Comparison of ENCODE assay signal across 8 cellular contexts in the genomic region with DNA sequence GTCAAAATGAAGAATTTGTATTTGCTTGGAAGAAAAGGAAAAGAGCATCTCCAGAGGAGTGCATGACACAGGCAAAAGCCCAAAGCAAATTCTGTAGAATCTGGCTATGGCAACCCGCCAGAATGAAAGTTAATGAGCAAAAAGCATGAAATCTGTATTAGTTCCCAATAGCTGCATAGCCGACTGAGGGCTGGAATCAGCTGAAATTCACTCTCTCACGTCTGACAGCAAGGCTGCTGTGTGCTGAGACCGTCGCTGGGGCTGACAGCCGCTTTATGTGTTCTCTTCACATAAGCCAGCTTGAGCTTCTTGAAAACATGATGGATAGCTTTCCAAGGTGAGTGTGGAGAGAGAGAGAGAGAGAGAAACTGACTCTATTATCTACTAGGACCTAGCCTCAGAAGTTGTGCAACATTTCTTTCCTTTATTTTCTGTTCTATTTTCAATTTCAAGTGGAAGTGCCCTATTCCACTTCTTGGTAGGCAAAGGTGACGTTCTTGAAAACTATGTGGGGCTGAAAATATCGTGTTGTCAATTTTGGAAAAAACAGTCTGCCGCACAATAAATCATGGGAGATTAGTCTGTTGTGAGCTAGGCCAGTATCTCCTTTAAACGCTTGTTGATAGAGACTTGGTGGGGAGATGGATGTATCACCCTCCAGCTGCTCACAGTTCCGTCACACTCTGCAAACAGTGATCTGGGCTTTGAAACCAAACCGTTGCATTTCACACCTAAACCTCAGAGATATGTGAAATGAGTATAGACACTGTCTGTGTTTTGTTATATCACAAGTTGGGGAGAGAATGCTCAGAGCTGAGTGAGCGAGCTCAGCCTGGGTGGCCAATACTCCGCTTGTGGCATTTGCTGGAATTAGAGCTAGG.
DNase-seq lines count a peak whose midpoint lies in the region; ATAC-seq and TF ChIP-seq lines count a peak whose summit lies in the region.

No MANE protein-coding gene starts in this region.

- H3K36me3 ChIP-seq in GM23248 (ENCODE audit: low read depth) (no peaks in the 10 kb centered on the region), esophagus (ENCODE audit: control insufficient read depth in 2 of 2, insufficient read depth in 2 of 2, low read length in 1 of 2) (no peaks in the 10 kb centered on the region), suprapubic skin (no peaks in the 10 kb centered on the region), colonic mucosa (no peaks in the 10 kb centered on the region), mesenchymal stem cell (ENCODE audit: control insufficient read depth in 1 of 2, insufficient read depth in 2 of 2, low read depth in 1 of 2, low read length in 2 of 2) (no peaks in the 10 kb centered on the region)

- H3K9ac ChIP-seq in GM23248 (no peak overlapping the region), colonic mucosa (ENCODE audit: low read depth in 2 of 2, low read length in 2 of 2) (no peak overlapping the region), mesenchymal stem cell (ENCODE audit: low read length) (no peak overlapping the region)

- no peaks in the 10 kb centered on the region for H3K9me2 ChIP-seq in GM23248 (ENCODE audit: insufficient read depth)

- H3K79me2 ChIP-seq in GM23248 (ENCODE audit: insufficient read depth) = no peaks in the 10 kb centered on the region

- no peak for TF ChIP-seq EP300 in suprapubic skin (IDR thresholded peaks at IDR 0.05)

- H2BK15ac ChIP-seq in mesenchymal stem cell (ENCODE audit: low read depth, poor library complexity, severe bottlenecking) = no peak overlapping the region

- no peak overlapping the region for H3K4ac ChIP-seq in mesenchymal stem cell (ENCODE audit: low read depth in 1 of 2, low read length in 2 of 2)

- DNase-seq in GM23248 (peak; percentile 2), T follicular helper cell (ENCODE audit: low read depth) (peak; percentile 42), suprapubic skin (ENCODE audit: low spot score in 2 of 2) (no peak), colonic mucosa (no peak), mesenchymal stem cell (no peak), NCI-H1105 (lab: John Stamatoyannopoulos, UW) (no peak)

- no peak overlapping the region for H2BK12ac ChIP-seq in mesenchymal stem cell (ENCODE audit: low read length in 2 of 2)

- no peak for TF ChIP-seq POLR2A in suprapubic skin (IDR thresholded peaks at IDR 0.05)

- H2BK5ac ChIP-seq in mesenchymal stem cell (ENCODE audit: low read depth, low read length, poor library complexity, severe bottlenecking) = no peak overlapping the region

- H3K14ac ChIP-seq in mesenchymal stem cell (ENCODE audit: low read length in 2 of 2) = no peak overlapping the region

- no peaks in the 10 kb centered on the region for H3K4me1 ChIP-seq in GM23248 (ENCODE audit: insufficient read depth)
- peaks cover 0 to 9% of the 10 kb centered on the region in 2 donors for H3K4me1 ChIP-seq in esophagus (ENCODE audit: control insufficient read depth in 2 of 2, insufficient read depth in 2 of 2, low read length in 1 of 2)
- peaks cover 35% of the 10 kb centered on the region for H3K4me1 ChIP-seq in suprapubic skin
- H3K4me1 ChIP-seq in colonic mucosa = no peaks in the 10 kb centered on the region
- no peaks in the 10 kb centered on the region for H3K4me1 ChIP-seq in mesenchymal stem cell (ENCODE audit: control insufficient read depth, insufficient read depth, low read depth, low read length)

- no peak overlapping the region for H3K27ac ChIP-seq in GM23248
- H3K27ac ChIP-seq in esophagus (ENCODE audit: low read depth in 2 of 2, low read length in 1 of 2) = peak overlapping the region; percentile 74 to 77
- H3K27ac ChIP-seq in suprapubic skin = peak overlapping the region; percentile 66
- H3K27ac ChIP-seq in colonic mucosa = no peak overlapping the region
- no peak overlapping the region for H3K27ac ChIP-seq in mesenchymal stem cell (ENCODE audit: low read length, poor library complexity, severe bottlenecking)

- H4K20me1 ChIP-seq in GM23248 (ENCODE audit: insufficient read depth) = no peaks in the 10 kb centered on the region

- H3K18ac ChIP-seq in mesenchymal stem cell (ENCODE audit: low read depth in 1 of 2, low read length in 2 of 2) = no peak overlapping the region

- H3K9me3 ChIP-seq in GM23248 (ENCODE audit: low read depth) (no peaks in the 10 kb centered on the region), esophagus (ENCODE audit: control insufficient read depth in 2 of 2, insufficient read depth in 1 of 2, low read depth in 1 of 2, low read length in 1 of 2) (no peaks in the 10 kb centered on the region), suprapubic skin (no peaks in the 10 kb centered on the region), colonic mucosa (no peaks in the 10 kb centered on the region), mesenchymal stem cell (ENCODE audit: control insufficient read depth, low read length) (no peaks in the 10 kb centered on the region)

- TF ChIP-seq CTCF in suprapubic skin (IDR thresholded peaks at IDR 0.05) (no peak), colonic mucosa (IDR thresholded peaks at IDR 0.05) (no peak)

- no peak overlapping the region for H3K4me2 ChIP-seq in GM23248 (ENCODE audit: unreplicated experiment)
- H3K4me2 ChIP-seq in mesenchymal stem cell (ENCODE audit: low read length, poor library complexity, severe bottlenecking) = no peak overlapping the region

- H2BK120ac ChIP-seq in mesenchymal stem cell (ENCODE audit: low read depth, low read length) = no peak overlapping the region

- WGBS in GM23248 (ENCODE audit: low coverage in 1 of 2, low lambda C conversion rate in 2 of 2, missing lambda C conversion rate in 2 of 2), 2 experiments = 32% methylated on average over 14 of the region's 14 CpGs
- 38 to 54% methylated on average over 14 of the region's 14 CpGs for WGBS in esophagus, 2 donors
- 66% methylated on average over 14 of the region's 14 CpGs for WGBS in suprapubic skin
- 84% methylated on average over 11 of the region's 14 CpGs for WGBS in mesenchymal stem cell

- peak; percentile 97 for ATAC-seq in GM18867 (IDR thresholded peaks at IDR 0.05; ENCODE audit: unreplicated experiment)

- no peak overlapping the region for H2AK5ac ChIP-seq in mesenchymal stem cell (ENCODE audit: low read length, severe bottlenecking)

- H3K27me3 ChIP-seq in GM23248 (replicated peaks; ENCODE audit: insufficient read depth) (no peaks in the 10 kb centered on the region; the same call in 1 of the 2 replicates), esophagus (ENCODE audit: control insufficient read depth in 1 of 2, insufficient read depth in 2 of 2, low read length in 2 of 2) (no peaks in the 10 kb centered on the region), suprapubic skin (no peaks in the 10 kb centered on the region), colonic mucosa (no peaks in the 10 kb centered on the region), mesenchymal stem cell (ENCODE audit: control insufficient read depth in 1 of 2, insufficient read depth in 1 of 2, low read length in 2 of 2) (no peaks in the 10 kb centered on the region)

- no peak overlapping the region for H3K23ac ChIP-seq in mesenchymal stem cell (ENCODE audit: low read length in 2 of 2)

- no peak overlapping the region for H4K91ac ChIP-seq in mesenchymal stem cell (ENCODE audit: low read length)

- no peak overlapping the region for H4K8ac ChIP-seq in mesenchymal stem cell (ENCODE audit: low read length)

- H3F3A ChIP-seq in GM23248 (ENCODE audit: insufficient read depth) = no peaks in the 10 kb centered on the region

- in situ Hi-C loops in GM23248 (cut with MboI) = no loop called here

- no peak overlapping the region for H3K4me3 ChIP-seq in GM23248
- H3K4me3 ChIP-seq in esophagus (ENCODE audit: low read depth in 1 of 2, low read length in 2 of 2) = no peak overlapping the region
- no peak overlapping the region for H3K4me3 ChIP-seq in suprapubic skin
- H3K4me3 ChIP-seq in colonic mucosa = no peak overlapping the region
- no peak overlapping the region for H3K4me3 ChIP-seq in mesenchymal stem cell (ENCODE audit: insufficient read depth in 1 of 2, low read depth in 1 of 2, low read length in 2 of 2)

- H3K79me1 ChIP-seq in mesenchymal stem cell (replicated peaks; ENCODE audit: low read length, poor library complexity, severe bottlenecking) = no peaks in the 10 kb centered on the region

- intact Hi-C loops in colonic mucosa (cut with DNase I) = no loop called here

- H2AFZ ChIP-seq in GM23248 (no peak overlapping the region), mesenchymal stem cell (ENCODE audit: low read depth, low read length) (no peak overlapping the region)

Comparison
In these comparisons a context has a peak if more than half of its experiments do, and no peak if none do; other contexts are left out.
1. DNase-seq: peak in GM23248 (single experiment) and T follicular helper cell (single experiment); none in suprapubic skin (0 of 2), colonic mucosa (single experiment), mesenchymal stem cell (single experiment) and NCI-H1105 (single experiment).
2. H3K27ac ChIP-seq: peak in esophagus (2 of 2) and suprapubic skin (single experiment); none in GM23248 (single experiment), colonic mucosa (single experiment) and mesenchymal stem cell (single experiment).